ENCODE assay signal across 19 cellular contexts in the genomic region with DNA sequence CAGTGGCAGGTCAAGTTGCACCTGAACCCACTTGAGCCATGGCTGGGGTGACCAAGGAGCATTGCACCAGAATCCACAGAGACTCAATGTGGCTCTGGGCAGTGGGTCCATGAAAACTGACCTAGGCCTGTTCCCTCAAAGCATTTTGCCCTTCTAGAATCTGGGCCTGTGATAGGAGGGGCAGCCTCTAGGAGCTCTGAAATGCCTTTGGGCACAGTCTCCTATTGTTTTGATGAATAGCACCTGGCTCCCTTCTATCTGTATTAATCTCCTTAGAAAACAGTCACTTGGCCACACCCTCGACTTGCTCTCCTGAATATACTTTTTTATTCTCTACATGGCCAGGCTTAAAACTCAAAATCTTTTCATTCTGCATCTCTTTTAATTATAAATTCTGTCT. TPM values are rescaled to one million over a fixed set of nuclear protein-coding genes. Genes with fewer than 3 reads are reported as not detected.
DNase-seq lines count a peak whose midpoint lies in the region; ATAC-seq and TF ChIP-seq lines count a peak whose summit lies in the region.
"Had no signal": no experiment of that assay in that cellular context is flagged by ENCODE, and none has a peak within 500 bp of the region (broad histone marks: within the 10 kb centered on the region; RNA-seq: fewer than 3 reads in every experiment).

No MANE protein-coding gene starts in this region.

- TF ChIP-seq CTCF in WTC11 (IDR thresholded peaks at IDR 0.05): no peak

- peaks cover 10% of the 10 kb centered on the region for H3K9me3 Mint-ChIP-seq in WTC11
- H3K9me3 Mint-ChIP-seq: HFFc6 had no signal

- no peak overlapping the region for H3K4me3 ChIP-seq in Karpas-422 (ENCODE audit: low read length)
- peak overlapping the region; percentile 4 for H3K4me3 ChIP-seq in iPS-18a (ENCODE audit: low read length)
- H3K4me3 ChIP-seq: BLaER1, GM23248 had no signal

- H3K9ac ChIP-seq in Karpas-422 (ENCODE audit: low read length) (peak overlapping the region; percentile 10; the same call in 1 of the 2 replicates), iPS-18a (ENCODE audit: low read length) (no peak overlapping the region)
- H3K9ac ChIP-seq: BLaER1, GM23248 had no signal

- POLR2A ChIA-PET in WTC11 (lab: Charles Lee): no interaction called here

- peaks cover 21% of the 10 kb centered on the region for H3K4me1 Mint-ChIP-seq in WTC11
- H3K4me1 Mint-ChIP-seq: CD4-positive, alpha-beta memory T cell had no signal

- CTCF ChIA-PET in WTC11 (lab: Charles Lee): interaction anchor here (0.6 to 1.7 kb wide), 3 partner anchors 123 to 318 kb away, joined by 3 to 5 read pairs (median 4); no protein-coding TSS in a partner anchor

- H4K20me1 ChIP-seq in Karpas-422 (ENCODE audit: insufficient read depth, low read depth, low read length): no peaks in the 10 kb centered on the region
- H4K20me1 ChIP-seq: BLaER1 had no signal

- H3K27me3 Mint-ChIP-seq in WTC11 (ENCODE audit: low read depth): no peaks in the 10 kb centered on the region

- H3K4me1 ChIP-seq in Karpas-422 (ENCODE audit: low read length) (peaks cover 42% of the 10 kb centered on the region), iPS-18a (ENCODE audit: control insufficient read depth, low read depth, low read length) (peaks cover 15% of the 10 kb centered on the region)

- H3K4me3 Mint-ChIP-seq in WTC11: no peak overlapping the region
- H3K4me3 Mint-ChIP-seq: CD14-positive monocyte; CD4-positive, alpha-beta memory T cell; HFFc6 had no signal

- peak; percentile 30 for DNase-seq in ELF-1 (ENCODE audit: low read depth, low spot score)
- no peak for DNase-seq in Karpas-422
- no peak for DNase-seq in WTC11 (ENCODE audit: low spot score)
- no peak for DNase-seq in activated CD4-positive, CD25-positive, alpha-beta regulatory T cell treated with anti-CD3 and anti-CD28 coated beads, Interleukin-2, amount 50 U/mL, for 72 hours
- no peak for DNase-seq in left ventricle myocardium superior
- DNase-seq in DMS53 (lab: John Stamatoyannopoulos, UW): no peak
- DNase-seq: 8988T; CD4-positive, alpha-beta memory T cell; DMS153; DND-41; EL; GM23248; H7; HFFc6 had no signal

- H3K4me2 ChIP-seq in Karpas-422 (ENCODE audit: low read depth, low read length, poor library complexity, severe bottlenecking): peak overlapping the region; percentile 53

- ATAC-seq in WTC11 (peak; percentile 87), HG02840 (IDR thresholded peaks at IDR 0.05; ENCODE audit: low FRiP score, unreplicated experiment) (no peak), left ventricle myocardium superior (no peak)
- ATAC-seq: HCT116 had no signal

- intact Hi-C loops in left ventricle myocardium superior (cut with micrococcal nuclease): no loop called here

- H3K79me2 ChIP-seq in Karpas-422 (ENCODE audit: low read length): no peaks in the 10 kb centered on the region

- H3K27ac ChIP-seq in Karpas-422 (ENCODE audit: low read length) (0 out of 2 replicates have a peak overlapping the region, but pooled peaks have one; percentile 50), iPS-18a (ENCODE audit: low read length) (no peak overlapping the region)
- H3K27ac ChIP-seq: BLaER1, GM23248 had no signal

- H3K36me3 ChIP-seq in Karpas-422 (ENCODE audit: insufficient read depth, low read length) (no peaks in the 10 kb centered on the region), iPS-18a (ENCODE audit: control insufficient read depth, low read depth, low read length) (no peaks in the 10 kb centered on the region)
- H3K36me3 ChIP-seq: BLaER1 had no signal

- no peaks in the 10 kb centered on the region for H3K27me3 ChIP-seq in Karpas-422 (ENCODE audit: low read length)
- H3K27me3 ChIP-seq in iPS-18a (ENCODE audit: control insufficient read depth, insufficient read depth, low read length): no peaks in the 10 kb centered on the region
- H3K27me3 ChIP-seq: BLaER1 had no signal

- H3K9me3 ChIP-seq in Karpas-422 (ENCODE audit: low read length) (no peaks in the 10 kb centered on the region), iPS-18a (ENCODE audit: control insufficient read depth, low read depth, low read length) (no peaks in the 10 kb centered on the region)
- H3K9me3 ChIP-seq: BLaER1 had no signal

- H3K9me2 ChIP-seq in Karpas-422 (replicated peaks; ENCODE audit: insufficient read depth, low read length): no peaks in the 10 kb centered on the region

- no peak overlapping the region for H3K27ac Mint-ChIP-seq in WTC11
- H3K27ac Mint-ChIP-seq: CD14-positive monocyte; CD4-positive, alpha-beta memory T cell; HFFc6 had no signal

- H3K36me3 Mint-ChIP-seq in WTC11: peaks cover 2% of the 10 kb centered on the region; the same call in 1 of the 2 replicates
- H3K36me3 Mint-ChIP-seq: CD14-positive monocyte; CD4-positive, alpha-beta memory T cell had no signal

- no peak overlapping the region; the same call in 1 of the 2 replicates for H2AFZ ChIP-seq in Karpas-422 (ENCODE audit: low read length)
- H2AFZ ChIP-seq: GM23248 had no signal

TF ChIP-seq in WTC11, 78 proteins besides CTCF, POLR2A, EP300 and RAD21:
- no peak for TF ChIP-seq TP53 (CRISPR knock-in tag; IDR thresholded peaks at IDR 0.05)
- no peak for TF ChIP-seq SP1 (CRISPR knock-in tag; conservative IDR thresholded peaks at IDR 0.05)
- TF ChIP-seq GTF2I (CRISPR knock-in tag; conservative IDR thresholded peaks at IDR 0.05): no peak

RNA-seq across cellular contexts. Expression of gene KRAS, which starts 14.1 kb away (rescaled TPM):
- 13.5 and 35.8 TPM in 2 replicates for total RNA-seq in Karpas-422 (2014; rRNA removed; shearing (Covaris generic); ENCODE audit: low replicate concordance)
- 60.9 to 66.2 TPM (median 61.3 TPM) in 3 replicates for total RNA-seq in WTC11 (2021)
- 12.1 TPM for total RNA-seq in left ventricle myocardium superior
